ENCODE assay signal across 14 cellular contexts in genomic region chr3:34408088-34408487, GRCh38.
"Had no signal": no experiment of that assay in that cellular context is flagged by ENCODE, and none has a peak within 500 bp of the region (broad histone marks: within the 10 kb centered on the region; RNA-seq: fewer than 3 reads in every experiment).

No MANE protein-coding gene starts in this region.

- ATAC-seq: esophagus mucosa; gastrocnemius medialis; left lung; stimulated activated effector memory CD8-positive, alpha-beta T cell treated with anti-CD3 and anti-CD28 coated beads, Interleukin-12 subunit alpha, Interleukin-12 subunit beta, amount 100 ng/mL, for 72 hours had no signal

- DNase-seq: activated CD4-positive, alpha-beta T cell treated with anti-CD3 and anti-CD28 coated beads, Interleukin-2, amount 50 U/mL, for 48 hours; effector CD8-positive, alpha-beta T cell; gastrocnemius medialis; head of caudate nucleus; kidney; left lung; nephron progenitor cell; occipital lobe; posterior cingulate gyrus; sigmoid colon; stimulated activated CD4-positive, alpha-beta T cell treated with anti-CD3 and anti-CD28 coated beads, Interleukin-4, amount 100 ng/mL, for 24 hours; testis had no signal
